Comparison of ENCODE assay signal across 1 cellular context in the genomic region with DNA sequence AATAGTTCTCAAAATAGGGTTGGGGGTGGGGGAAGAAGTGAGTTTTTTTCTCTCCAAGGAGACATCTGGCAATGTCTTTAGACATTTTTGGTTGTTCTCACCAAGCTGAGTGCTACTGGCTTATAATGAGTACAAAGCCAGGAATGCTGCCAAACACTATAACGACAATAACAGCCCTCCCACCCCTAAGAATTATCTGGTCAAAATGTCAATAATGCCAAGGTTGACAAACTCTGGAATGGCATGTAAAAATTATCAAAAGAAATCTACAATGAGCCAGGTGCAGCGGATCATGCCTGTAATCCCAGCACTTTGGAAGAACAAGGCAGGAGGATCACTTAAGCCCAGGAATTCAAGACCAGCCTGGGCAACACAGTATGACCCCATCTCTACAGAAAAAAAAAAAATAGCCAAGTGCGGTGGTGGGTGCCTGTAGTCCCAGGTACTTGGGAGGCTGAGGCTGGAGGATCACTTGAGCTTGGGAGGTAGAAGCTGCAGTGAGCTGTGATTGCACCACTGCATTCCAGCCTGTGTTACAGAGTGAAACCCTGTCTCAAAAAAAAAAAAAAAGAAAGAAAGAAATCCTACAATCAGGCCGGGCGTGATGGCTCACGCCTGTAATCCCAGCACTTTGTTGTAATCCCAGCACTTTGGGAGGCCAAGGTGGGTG.
TF ChIP-seq lines count a peak whose summit lies in the region.

No MANE protein-coding gene starts in this region.

TF ChIP-seq in HepG2, 621 proteins besides CTCF, POLR2A, EP300 and RAD21:
- TF ChIP-seq ZNF460 (CRISPR knock-in tag; IDR thresholded peaks at IDR 0.05; ENCODE audit: borderline replicate concordance): peak; percentile 75
- no peak for TF ChIP-seq SMAD1 (CRISPR knock-in tag; IDR thresholded peaks at IDR 0.05; ENCODE audit: borderline replicate concordance, low read depth)
- TF ChIP-seq ONECUT2 (CRISPR knock-in tag; IDR thresholded peaks at IDR 0.05): no peak
- TF ChIP-seq, protein P1, sequence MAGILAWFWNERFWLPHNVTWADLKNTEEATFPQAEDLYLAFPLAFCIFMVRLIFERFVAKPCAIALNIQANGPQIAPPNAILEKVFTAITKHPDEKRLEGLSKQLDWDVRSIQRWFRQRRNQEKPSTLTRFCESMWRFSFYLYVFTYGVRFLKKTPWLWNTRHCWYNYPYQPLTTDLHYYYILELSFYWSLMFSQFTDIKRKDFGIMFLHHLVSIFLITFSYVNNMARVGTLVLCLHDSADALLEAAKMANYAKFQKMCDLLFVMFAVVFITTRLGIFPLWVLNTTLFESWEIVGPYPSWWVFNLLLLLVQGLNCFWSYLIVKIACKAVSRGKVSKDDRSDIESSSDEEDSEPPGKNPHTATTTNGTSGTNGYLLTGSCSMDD (CRISPR knock-in tag; IDR thresholded peaks at IDR 0.05): no peak
- TF ChIP-seq ZNF550 (CRISPR knock-in tag; IDR thresholded peaks at IDR 0.05; ENCODE audit: borderline replicate concordance): 0 out of 2 replicates have a peak, but pooled peaks have one; percentile 34
- no peak for TF ChIP-seq ZNF383 (CRISPR knock-in tag; IDR thresholded peaks at IDR 0.05; ENCODE audit: borderline replicate concordance)
- no peak for TF ChIP-seq ZMAT3 (CRISPR knock-in tag; conservative IDR thresholded peaks at IDR 0.05)
- 0 out of 2 replicates have a peak, but pooled peaks have one; percentile 33 for TF ChIP-seq CEBPB (IDR thresholded peaks at IDR 0.05; ENCODE audit: borderline replicate concordance, low read depth, low read length)
